Comparison of ENCODE assay signal across 11 cellular contexts in the genomic region with DNA sequence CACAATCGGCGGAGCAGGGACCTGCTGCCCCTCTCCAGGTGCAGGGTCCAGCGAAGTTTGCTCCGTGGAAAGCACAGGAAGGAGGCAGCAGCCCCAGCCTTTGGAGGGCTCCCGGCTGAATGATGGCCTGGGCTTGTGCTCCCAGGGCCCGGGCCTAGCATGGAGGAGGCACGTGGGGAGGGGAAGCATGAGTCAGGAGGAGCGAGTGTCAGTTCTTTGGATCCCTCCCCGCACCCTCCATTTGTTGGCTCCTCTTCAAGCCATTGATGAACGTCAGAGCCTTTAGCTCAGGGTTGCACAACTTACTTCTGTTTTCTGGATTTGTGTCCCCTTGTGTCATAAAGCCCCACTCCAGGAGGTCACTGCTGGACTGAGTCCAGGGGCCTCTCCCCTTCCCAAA. TPM values are rescaled to one million over a fixed set of nuclear protein-coding genes. Genes with fewer than 3 reads are reported as not detected.
DNase-seq lines count a peak whose midpoint lies in the region; ATAC-seq and TF ChIP-seq lines count a peak whose summit lies in the region.
"Had no signal": no experiment of that assay in that cellular context is flagged by ENCODE, and none has a peak within 500 bp of the region (broad histone marks: within the 10 kb centered on the region; RNA-seq: fewer than 3 reads in every experiment).

No MANE protein-coding gene starts in this region.

- H3K4me3 ChIP-seq in lower lobe of right lung, result no peak overlapping the region
- H3K4me3 ChIP-seq in thyroid gland (replicated peaks in 1 of 3), result no peak overlapping the region

- TF ChIP-seq CTCF in lower lobe of right lung (IDR thresholded peaks at IDR 0.05) (no peak), thyroid gland (IDR thresholded peaks at IDR 0.05) (no peak), mesothelial cell of epicardium (IDR thresholded peaks at IDR 0.05; ENCODE audit: unreplicated experiment) (no peak)

- H3K27ac ChIP-seq in caudate nucleus (ENCODE audit: low read depth, low read length) (peak overlapping the region; percentile 32), lower lobe of right lung (no peak overlapping the region), thyroid gland (peak overlapping the region in 2 of 3 donors; percentile 36 to 69)

- H3K4me1 Mint-ChIP-seq in mesothelial cell of epicardium, result peaks cover 6% of the 10 kb centered on the region

- intact Hi-C loops in lower lobe of right lung (cut with DNase I) (no loop called here), thyroid gland (cut with DNase I) (no loop called here)

- 51 to 60% methylated on average over 7 to 10 of the region's 10 CpGs for WGBS in thyroid gland, 2 donors

- H3K27me3 Mint-ChIP-seq in mesothelial cell of epicardium (ENCODE audit: low read depth), result peaks cover 2% of the 10 kb centered on the region

- H3K36me3 Mint-ChIP-seq in mesothelial cell of epicardium, result no peaks in the 10 kb centered on the region

- H3K9me3 Mint-ChIP-seq in mesothelial cell of epicardium, result no peaks in the 10 kb centered on the region

- H3K9me3 ChIP-seq in lower lobe of right lung, result no peaks in the 10 kb centered on the region
- H3K9me3 ChIP-seq in thyroid gland, result no peaks in the 10 kb centered on the region

- no peak overlapping the region for H3K27ac Mint-ChIP-seq in mesothelial cell of epicardium
- H3K27ac Mint-ChIP-seq: activated CD8-positive, alpha-beta T cell treated with anti-CD3 and anti-CD28 coated beads, Interleukin-2, amount 10 ng/mL, durations not matched to agents 7 days and 5 days had no signal

- no peaks in the 10 kb centered on the region for H3K27me3 ChIP-seq in lower lobe of right lung (ENCODE audit: low read depth)
- no peaks in the 10 kb centered on the region for H3K27me3 ChIP-seq in thyroid gland

- TF ChIP-seq POLR2A in thyroid gland (IDR thresholded peaks at IDR 0.05), result no peak

- DNase-seq in NOMO-1 treated with dmso at 0.1 percent for 144 hours (lab: John Stamatoyannopoulos, UW; ENCODE audit: unreplicated experiment) (peak; percentile 39), caudate nucleus (lab: John Stamatoyannopoulos, UW) (peak in 1 of 61 donors; percentile 26), lower lobe of right lung (peak; percentile 59), thyroid gland (peak in 1 of 2 donors; percentile 26), NCI-H128 (lab: John Stamatoyannopoulos, UW; ENCODE audit: unreplicated experiment) (no peak), mesothelial cell of epicardium (ENCODE audit: low spot score in 2 of 2, unreplicated experiment in 2 of 2) (no peak)
- DNase-seq: activated CD8-positive, alpha-beta T cell treated with anti-CD3 and anti-CD28 coated beads, Interleukin-2, amount 10 ng/mL, durations not matched to agents 7 days and 5 days; NCI-H146; NCI-H345; stimulated activated CD4-positive, alpha-beta T cell treated with anti-CD3 and anti-CD28 coated beads, Interleukin-12 subunit alpha, Interleukin-12 subunit beta, amount 100 ng/mL, for 4 hours had no signal

- H3K4me3 Mint-ChIP-seq in mesothelial cell of epicardium, result no peak overlapping the region
- H3K4me3 Mint-ChIP-seq: activated CD8-positive, alpha-beta T cell treated with anti-CD3 and anti-CD28 coated beads, Interleukin-2, amount 10 ng/mL, durations not matched to agents 7 days and 5 days had no signal

- H3K36me3 ChIP-seq in lower lobe of right lung (no peaks in the 10 kb centered on the region), thyroid gland (no peaks in the 10 kb centered on the region)

- H3K4me1 ChIP-seq in lower lobe of right lung (peaks cover 29% of the 10 kb centered on the region), thyroid gland (peaks cover 69 to 86% of the 10 kb centered on the region in 2 donors)

- ATAC-seq in lower lobe of right lung, result peak in 1 of 2 donors; percentile 54
- no peak for ATAC-seq in activated CD4-positive, CD25-positive, alpha-beta regulatory T cell treated with anti-CD3 and anti-CD28 coated beads, Interleukin-2, amount 50 U/mL, for 24 hours
- ATAC-seq: activated CD8-positive, alpha-beta T cell treated with anti-CD3 and anti-CD28 coated beads, Interleukin-2, amount 10 ng/mL, durations not matched to agents 7 days and 5 days had no signal

RNA-seq across cellular contexts. Expression of a gene that starts 25.8 kb away (rescaled TPM):
- total RNA-seq in lower lobe of right lung, result 7.7 TPM
- 10 to 100 TPM; 12.4 to 24.7 (median 18.8) TPM for total RNA-seq in thyroid gland
- total RNA-seq in mesothelial cell of epicardium, result 16.8 to 17.2 TPM (median 17.0 TPM) in 3 replicates

RNA-seq across cellular contexts. Expression of a gene that starts 34.9 kb away (rescaled TPM):
- total RNA-seq in lower lobe of right lung (6.2 TPM), thyroid gland (under 1 TPM in 1 of 4 donors, not detected in 3; 0.13 TPM), mesothelial cell of epicardium (0.18 TPM in 1 of 3 replicates, not detected in the others)

RNA-seq across cellular contexts. Expression of a gene that starts 35.7 kb away (rescaled TPM):
- total RNA-seq in lower lobe of right lung (701 TPM), thyroid gland (100 to 1,000 TPM; 320 to 657 (median 412) TPM), mesothelial cell of epicardium (1,016 to 1,079 TPM (median 1,046 TPM) in 3 replicates)

Comparison
In these comparisons a context has a peak if more than half of its experiments do, and no peak if none do; other contexts are left out.
1. DNase-seq: peak in NOMO-1 treated with dmso at 0.1 percent for 144 hours (single experiment) and lower lobe of right lung (single experiment); none in NCI-H128 (single experiment) and mesothelial cell of epicardium (0 of 2).